13 cellular contexts compared by ENCODE assay signal in genomic region chrX:14362731-14363130, GRCh38.
"Had no signal": no experiment of that assay in that cellular context is flagged by ENCODE, and none has a peak within 500 bp of the region (broad histone marks: within the 10 kb centered on the region; RNA-seq: fewer than 3 reads in every experiment).

No MANE protein-coding gene starts in this region.

- H3K4me1 ChIP-seq: breast epithelium, pancreas, right atrium auricular region, tibial nerve had no signal

- H3K9me3 Mint-ChIP-seq: activated naive CD4-positive, alpha-beta T cell treated with anti-CD3 and anti-CD28 coated beads, Interleukin-2, amount 50 U/mL, for 72 hours; activated T-cell treated with anti-CD3 and anti-CD28 coated beads, Interleukin-2, amount 50 U/mL, for 24 hours; stimulated activated effector memory CD8-positive, alpha-beta T cell treated with anti-CD3 and anti-CD28 coated beads, Interleukin-12 subunit alpha, Interleukin-12 subunit beta, amount 100 ng/mL, for 72 hours had no signal

- H3K4me1 Mint-ChIP-seq: stimulated activated effector memory CD8-positive, alpha-beta T cell treated with anti-CD3 and anti-CD28 coated beads, Interleukin-12 subunit alpha, Interleukin-12 subunit beta, amount 100 ng/mL, for 72 hours had no signal

- H2AFZ ChIP-seq: hepatocyte had no signal

- H3K36me3 ChIP-seq: breast epithelium, pancreas, right atrium auricular region, tibial nerve had no signal

- H3K27me3 ChIP-seq: hepatocyte, pancreas, right atrium auricular region, tibial nerve had no signal

- H3K27ac ChIP-seq: breast epithelium, dorsolateral prefrontal cortex, hepatocyte, pancreas, right atrium auricular region, tibial nerve had no signal

- H3K4me3 ChIP-seq: breast epithelium, dorsolateral prefrontal cortex, hepatocyte, pancreas, right atrium auricular region, tibial nerve had no signal

- H3K4me2 ChIP-seq: hepatocyte had no signal

- H3K79me2 ChIP-seq: hepatocyte had no signal

- DNase-seq: activated CD4-positive, CD25-positive, alpha-beta regulatory T cell; activated effector memory CD4-positive, alpha-beta T cell treated with Interleukin-2 at 50 U/mL for 16 hours; activated T-cell treated with anti-CD3 and anti-CD28 coated beads, Interleukin-2, amount 50 U/mL, for 24 hours; amygdala; dorsolateral prefrontal cortex; pancreas had no signal

- H3K36me3 Mint-ChIP-seq: activated naive CD4-positive, alpha-beta T cell treated with anti-CD3 and anti-CD28 coated beads, Interleukin-2, amount 50 U/mL, for 72 hours; stimulated activated effector memory CD8-positive, alpha-beta T cell treated with anti-CD3 and anti-CD28 coated beads, Interleukin-12 subunit alpha, Interleukin-12 subunit beta, amount 100 ng/mL, for 72 hours had no signal

- H3K9me3 ChIP-seq: breast epithelium, pancreas, right atrium auricular region, tibial nerve had no signal

- H3K4me3 Mint-ChIP-seq: activated T-cell treated with anti-CD3 and anti-CD28 coated beads, Interleukin-2, amount 50 U/mL, for 24 hours; neural crest cell; stimulated activated effector memory CD8-positive, alpha-beta T cell treated with anti-CD3 and anti-CD28 coated beads, Interleukin-12 subunit alpha, Interleukin-12 subunit beta, amount 100 ng/mL, for 72 hours had no signal

- H3K27ac Mint-ChIP-seq: activated naive CD4-positive, alpha-beta T cell treated with anti-CD3 and anti-CD28 coated beads, Interleukin-2, amount 50 U/mL, for 72 hours; activated T-cell treated with anti-CD3 and anti-CD28 coated beads, Interleukin-2, amount 50 U/mL, for 24 hours; stimulated activated effector memory CD8-positive, alpha-beta T cell treated with anti-CD3 and anti-CD28 coated beads, Interleukin-12 subunit alpha, Interleukin-12 subunit beta, amount 100 ng/mL, for 72 hours had no signal
